ENCODE assay signal across 1 cellular context in genomic region chr3:141659821-141660597, GRCh38.
TF ChIP-seq lines count a peak whose summit lies in the region.

No MANE protein-coding gene starts in this region.

TF ChIP-seq in K562, 482 proteins besides CTCF, POLR2A, EP300 and RAD21 (continued from another document):
- no peak for TF ChIP-seq ZNF318 (IDR thresholded peaks at IDR 0.05; ENCODE audit: borderline replicate concordance in 1 of 2, low read depth in 1 of 2)
- no peak for TF ChIP-seq TSC22D4 (tag; IDR thresholded peaks at IDR 0.05)
- TF ChIP-seq, protein P1, sequence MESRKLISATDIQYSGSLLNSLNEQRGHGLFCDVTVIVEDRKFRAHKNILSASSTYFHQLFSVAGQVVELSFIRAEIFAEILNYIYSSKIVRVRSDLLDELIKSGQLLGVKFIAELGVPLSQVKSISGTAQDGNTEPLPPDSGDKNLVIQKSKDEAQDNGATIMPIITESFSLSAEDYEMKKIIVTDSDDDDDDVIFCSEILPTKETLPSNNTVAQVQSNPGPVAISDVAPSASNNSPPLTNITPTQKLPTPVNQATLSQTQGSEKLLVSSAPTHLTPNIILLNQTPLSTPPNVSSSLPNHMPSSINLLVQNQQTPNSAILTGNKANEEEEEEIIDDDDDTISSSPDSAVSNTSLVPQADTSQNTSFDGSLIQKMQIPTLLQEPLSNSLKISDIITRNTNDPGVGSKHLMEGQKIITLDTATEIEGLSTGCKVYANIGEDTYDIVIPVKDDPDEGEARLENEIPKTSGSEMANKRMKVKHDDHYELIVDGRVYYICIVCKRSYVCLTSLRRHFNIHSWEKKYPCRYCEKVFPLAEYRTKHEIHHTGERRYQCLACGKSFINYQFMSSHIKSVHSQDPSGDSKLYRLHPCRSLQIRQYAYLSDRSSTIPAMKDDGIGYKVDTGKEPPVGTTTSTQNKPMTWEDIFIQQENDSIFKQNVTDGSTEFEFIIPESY (CRISPR knock-in tag; IDR thresholded peaks at IDR 0.05) = peak; percentile 83
- no peak for TF ChIP-seq POLR2AphosphoS5 (IDR thresholded peaks at IDR 0.05; ENCODE audit: control insufficient read depth, insufficient read depth, low read depth, low read length)
- no peak for TF ChIP-seq AFF4 (CRISPR knock-in tag; IDR thresholded peaks at IDR 0.05)
- TF ChIP-seq ZBTB5 (IDR thresholded peaks at IDR 0.05) = no peak
- no peak for TF ChIP-seq CREB1 (IDR thresholded peaks at IDR 0.05)
- no peak for TF ChIP-seq CREB1 (CRISPR knock-in tag; IDR thresholded peaks at IDR 0.05)
- no peak for TF ChIP-seq RBM14 (IDR thresholded peaks at IDR 0.05; ENCODE audit: borderline replicate concordance, insufficient read depth, low read depth, low read length)
- peak; percentile 44 for TF ChIP-seq RBFOX2 (IDR thresholded peaks at IDR 0.05; ENCODE audit: low read depth, low read length)
